ENCODE assay signal across 1 cellular context in the genomic region with DNA sequence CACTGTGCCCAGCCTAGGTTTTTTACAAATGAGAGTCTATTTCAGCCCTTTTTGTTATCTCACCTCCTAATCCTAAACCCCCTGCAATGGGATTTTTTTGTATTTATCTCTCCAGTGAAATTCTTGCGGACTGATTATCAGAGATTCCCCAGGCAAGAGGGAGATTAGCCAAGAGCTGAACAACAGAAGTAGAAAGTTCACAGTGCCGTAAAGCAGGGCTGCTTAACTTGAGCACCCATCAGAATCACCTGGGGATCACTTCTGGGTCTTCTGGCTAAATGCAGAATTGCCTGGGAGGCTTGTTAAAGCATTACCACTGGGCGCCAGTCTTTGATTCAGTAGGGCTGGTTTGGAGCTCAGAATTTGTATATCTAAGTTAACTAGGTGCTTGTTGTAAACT.
TF ChIP-seq lines count a peak whose summit lies in the region.

No MANE protein-coding gene starts in this region.

TF ChIP-seq in GM23338, 12 proteins besides CTCF, POLR2A, EP300 and RAD21 (continued from another document):
- TF ChIP-seq, protein P1, sequence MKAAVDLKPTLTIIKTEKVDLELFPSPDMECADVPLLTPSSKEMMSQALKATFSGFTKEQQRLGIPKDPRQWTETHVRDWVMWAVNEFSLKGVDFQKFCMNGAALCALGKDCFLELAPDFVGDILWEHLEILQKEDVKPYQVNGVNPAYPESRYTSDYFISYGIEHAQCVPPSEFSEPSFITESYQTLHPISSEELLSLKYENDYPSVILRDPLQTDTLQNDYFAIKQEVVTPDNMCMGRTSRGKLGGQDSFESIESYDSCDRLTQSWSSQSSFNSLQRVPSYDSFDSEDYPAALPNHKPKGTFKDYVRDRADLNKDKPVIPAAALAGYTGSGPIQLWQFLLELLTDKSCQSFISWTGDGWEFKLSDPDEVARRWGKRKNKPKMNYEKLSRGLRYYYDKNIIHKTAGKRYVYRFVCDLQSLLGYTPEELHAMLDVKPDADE (IDR thresholded peaks at IDR 0.05) = no peak
- TF ChIP-seq ZNF331 (CRISPR knock-in tag; IDR thresholded peaks at IDR 0.05; ENCODE audit: low read depth) = no peak
